Comparison of ENCODE assay signal across 20 cellular contexts in the genomic region with DNA sequence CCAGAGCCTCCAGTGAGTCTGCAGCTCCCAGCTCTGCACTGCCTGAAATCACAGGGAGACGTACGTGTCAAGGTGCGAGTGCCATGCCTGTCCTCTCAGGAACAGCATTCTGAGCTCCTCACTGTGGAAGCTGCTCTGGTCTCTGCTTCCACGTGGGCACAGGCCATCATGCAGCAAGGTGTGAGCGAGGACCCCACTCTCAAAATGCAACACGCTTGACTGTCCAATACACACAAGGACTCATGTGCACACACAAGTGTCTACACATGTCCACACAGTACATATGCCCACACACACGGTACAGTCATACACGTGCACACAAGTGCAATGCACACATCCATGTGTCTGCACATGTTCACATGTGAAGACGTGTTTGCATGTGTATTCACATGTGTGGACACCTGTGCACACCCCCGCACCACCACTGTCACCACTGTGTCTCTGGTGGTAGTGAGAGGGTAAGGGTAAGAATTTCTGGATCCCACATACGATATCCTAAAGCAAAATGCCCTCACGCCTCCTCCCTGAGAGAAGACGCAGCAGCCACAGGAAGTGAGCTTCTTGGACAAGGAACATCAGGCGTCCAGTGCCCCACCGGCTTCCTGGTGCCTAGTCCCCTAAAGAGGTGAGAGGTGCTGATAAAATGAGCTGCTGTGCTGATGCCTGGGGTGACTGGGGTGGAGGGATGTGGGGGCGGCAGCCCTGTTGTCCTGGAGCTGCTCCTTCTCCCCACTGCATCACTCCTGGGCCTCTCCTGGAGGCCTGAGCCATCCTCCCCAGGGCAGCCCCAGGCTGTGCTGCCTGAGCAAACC.
DNase-seq lines count a peak whose midpoint lies in the region; ATAC-seq and TF ChIP-seq lines count a peak whose summit lies in the region.
"Had no signal": no experiment of that assay in that cellular context is flagged by ENCODE, and none has a peak within 500 bp of the region (broad histone marks: within the 10 kb centered on the region; RNA-seq: fewer than 3 reads in every experiment).

No MANE protein-coding gene starts in this region.

- no peak overlapping the region for H3K27ac Mint-ChIP-seq in chondrocyte (ENCODE audit: unreplicated experiment)
- H3K27ac Mint-ChIP-seq: activated CD4-positive, alpha-beta T cell treated with anti-CD3 and anti-CD28 coated beads, Interleukin-2, amount 10 ng/mL, durations not matched to agents 24 days and 14 days; activated T-helper 17 cell treated with anti-CD3 and anti-CD28 coated beads, Interleukin-2, amount 50 U/mL, for 72 hours; B cell; nephron; T-helper 1 cell treated with Interleukin-12 subunit alpha and Interleukin-12 subunit beta and Interleukin-4 antibody, amounts not matched to agents 30 μg/mL and 1 μg/mL, for 36 hours had no signal

- peaks cover 12% of the 10 kb centered on the region for H3K9me3 Mint-ChIP-seq in chondrocyte (ENCODE audit: low read depth)
- H3K9me3 Mint-ChIP-seq: activated T-helper 17 cell treated with anti-CD3 and anti-CD28 coated beads, Interleukin-2, amount 50 U/mL, for 72 hours had no signal

- H3K4me1 ChIP-seq in muscle layer of colon (ENCODE audit: insufficient read depth, low read length) (peaks cover 39% of the 10 kb centered on the region), tibial artery (peaks cover 0 to 9% (median 0%) of the 10 kb centered on the region in 4 donors)
- H3K4me1 ChIP-seq: parathyroid adenoma, SJSA1 had no signal

- no peak overlapping the region for H3K4me3 ChIP-seq in muscle layer of colon (ENCODE audit: low read depth in 1 of 2, low read length in 2 of 2)
- H3K4me3 ChIP-seq in tibial artery: no peak overlapping the region
- H3K4me3 ChIP-seq: body of pancreas, colonic mucosa, SJSA1 had no signal

- DNase-seq in activated CD4-positive, CD25-positive, alpha-beta regulatory T cell treated with anti-CD3 and anti-CD28 coated beads, Interleukin-2, amount 50 U/mL, for 72 hours: peak; percentile 13
- DNase-seq in chondrocyte (ENCODE audit: low spot score) (peak; percentile 76), tibial artery (peak; percentile 8 to 47), medulla oblongata (ENCODE audit: extremely low spot score) (no peak), GDM1 (lab: John Stamatoyannopoulos, UW) (no peak), NCI-H82 treated with DMSO at 0.1 percent for 48 hours (lab: John Stamatoyannopoulos, UW; ENCODE audit: unreplicated experiment) (no peak)
- DNase-seq: activated CD4-positive, alpha-beta T cell treated with anti-CD3 and anti-CD28 coated beads, Interleukin-2, amount 10 ng/mL, durations not matched to agents 24 days and 14 days; colonic mucosa; H7; kidney glomerular epithelial cell; NCI-H446 treated with DMSO at 0.1 percent for 48 hours had no signal

- intact Hi-C loops in tibial artery (cut with DNase I; ENCODE audit: low total_unique reads): no loop called here

- H3K27me3 Mint-ChIP-seq in chondrocyte (ENCODE audit: low read depth): peaks cover 2% of the 10 kb centered on the region
- H3K27me3 Mint-ChIP-seq: activated T-helper 17 cell treated with anti-CD3 and anti-CD28 coated beads, Interleukin-2, amount 50 U/mL, for 72 hours; B cell had no signal

- H3K27me3 ChIP-seq in muscle layer of colon (ENCODE audit: control insufficient read depth in 1 of 2, insufficient read depth in 2 of 2, low read length in 2 of 2): no peaks in the 10 kb centered on the region
- H3K27me3 ChIP-seq in tibial artery: peaks cover 0 to 5% of the 10 kb centered on the region in 2 donors
- H3K27me3 ChIP-seq: body of pancreas, colonic mucosa, SJSA1 had no signal

- ATAC-seq in activated CD4-positive, CD25-positive, alpha-beta regulatory T cell treated with anti-CD3 and anti-CD28 coated beads, Interleukin-2, amount 50 U/mL, for 24 hours: no peak
- ATAC-seq: activated T-helper 17 cell treated with anti-CD3 and anti-CD28 coated beads, Interleukin-2, amount 50 U/mL, for 72 hours had no signal

- H3K36me3 ChIP-seq in muscle layer of colon (ENCODE audit: insufficient read depth, low read length) (no peaks in the 10 kb centered on the region), tibial artery (no peaks in the 10 kb centered on the region)
- H3K36me3 ChIP-seq: colonic mucosa, SJSA1 had no signal

- H3K36me3 Mint-ChIP-seq in chondrocyte (ENCODE audit: low read depth): peaks cover 5% of the 10 kb centered on the region

- H3K9me3 ChIP-seq in muscle layer of colon (ENCODE audit: low read length): no peaks in the 10 kb centered on the region
- H3K9me3 ChIP-seq in tibial artery: peaks cover 0 to under 1% (median 0%) of the 10 kb centered on the region in 3 donors
- H3K9me3 ChIP-seq: body of pancreas, colonic mucosa had no signal

- no peak for TF ChIP-seq CTCF in chondrocyte (IDR thresholded peaks at IDR 0.05)
- TF ChIP-seq CTCF in tibial artery (IDR thresholded peaks at IDR 0.05): no peak

- H3K4me1 Mint-ChIP-seq in chondrocyte (ENCODE audit: low read depth): no peaks in the 10 kb centered on the region
- H3K4me1 Mint-ChIP-seq: activated CD4-positive, alpha-beta T cell treated with anti-CD3 and anti-CD28 coated beads, Interleukin-2, amount 10 ng/mL, durations not matched to agents 24 days and 14 days; activated T-helper 17 cell treated with anti-CD3 and anti-CD28 coated beads, Interleukin-2, amount 50 U/mL, for 72 hours; B cell had no signal

- H3K9ac ChIP-seq in muscle layer of colon (ENCODE audit: low read length): no peak overlapping the region
- H3K9ac ChIP-seq: parathyroid adenoma had no signal

- H3K27ac ChIP-seq in muscle layer of colon (ENCODE audit: low read depth, low read length) (peak overlapping the region; percentile 72), tibial artery (no peak overlapping the region)
- H3K27ac ChIP-seq: body of pancreas, colonic mucosa, parathyroid adenoma, SJSA1 had no signal

- no peak overlapping the region for H3K4me3 Mint-ChIP-seq in chondrocyte (ENCODE audit: unreplicated experiment)
- H3K4me3 Mint-ChIP-seq: activated CD4-positive, alpha-beta T cell treated with anti-CD3 and anti-CD28 coated beads, Interleukin-2, amount 10 ng/mL, durations not matched to agents 24 days and 14 days; activated T-helper 17 cell treated with anti-CD3 and anti-CD28 coated beads, Interleukin-2, amount 50 U/mL, for 72 hours; B cell; nephron; T-helper 1 cell treated with Interleukin-12 subunit alpha and Interleukin-12 subunit beta and Interleukin-4 antibody, amounts not matched to agents 30 μg/mL and 1 μg/mL, for 36 hours had no signal

Comparison
In these comparisons a context has a peak if more than half of its experiments do, and no peak if none do; other contexts are left out.
1. DNase-seq: peak in activated CD4-positive, CD25-positive, alpha-beta regulatory T cell treated with anti-CD3 and anti-CD28 coated beads, Interleukin-2, amount 50 U/mL, for 72 hours (single experiment), chondrocyte (single experiment) and tibial artery (2 of 2); none in medulla oblongata (single experiment), GDM1 (single experiment) and NCI-H82 treated with DMSO at 0.1 percent for 48 hours (single experiment).